28 cellular contexts compared by ENCODE assay signal in the genomic region with DNA sequence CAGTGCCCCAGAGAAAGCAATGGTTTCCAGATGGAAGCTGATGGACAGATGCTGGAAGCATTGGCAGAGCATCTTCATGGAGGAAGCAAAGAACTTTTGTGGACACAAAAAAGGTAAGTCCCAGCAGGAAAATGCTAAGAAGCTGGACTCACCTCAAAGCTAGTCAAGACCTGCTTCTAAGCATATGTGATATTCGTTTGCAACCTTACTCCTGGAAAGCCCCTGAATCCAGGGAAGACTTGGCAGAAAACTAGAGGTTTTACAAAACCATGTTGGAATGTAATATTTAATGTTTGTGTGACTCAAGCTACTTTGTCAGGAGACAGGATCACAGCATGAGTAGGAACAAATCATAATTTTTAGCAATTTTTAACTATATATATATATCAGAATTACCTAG.
"Had no signal": no experiment of that assay in that cellular context is flagged by ENCODE, and none has a peak within 500 bp of the region (broad histone marks: within the 10 kb centered on the region; RNA-seq: fewer than 3 reads in every experiment).

No MANE protein-coding gene starts in this region.

- H3K27ac ChIP-seq: ascending aorta, Peyer's patch, SJCRH30, SK-N-MC, WERI-Rb-1 had no signal

- ATAC-seq: activated CD8-positive, alpha-beta memory T cell treated with anti-CD3 and anti-CD28 coated beads, Interleukin-2, amount 10 ng/mL, durations not matched to agents 7 days and 5 days; activated T-cell treated with anti-CD3 and anti-CD28 coated beads, Interleukin-2, amount 50 U/mL, for 72 hours; activated T-helper 17 cell treated with anti-CD3 and anti-CD28 coated beads, Interleukin-2, amount 50 U/mL, for 72 hours; PC-3 had no signal

- H3K9me3 ChIP-seq: ascending aorta, Peyer's patch, SJCRH30 had no signal

- H3K36me3 ChIP-seq: ascending aorta, Peyer's patch, SJCRH30, WERI-Rb-1 had no signal

- H3K4me3 ChIP-seq: ascending aorta, Peyer's patch, SJCRH30, SK-N-MC had no signal

- H3K4me1 ChIP-seq: ascending aorta, Peyer's patch, SJCRH30 had no signal

- DNase-seq: activated CD4-positive, alpha-beta memory T cell treated with anti-CD3 and anti-CD28 coated beads, Interleukin-2, amount 10 ng/mL, durations not matched to agents 7 days and 5 days; activated CD4-positive, alpha-beta T cell treated with anti-CD3 and anti-CD28 coated beads for 1 hour; activated CD4-positive, alpha-beta T cell treated with anti-CD3 and anti-CD28 coated beads for 48 hours; activated CD4-positive, CD25-positive, alpha-beta regulatory T cell; activated CD8-positive, alpha-beta memory T cell treated with anti-CD3 and anti-CD28 coated beads for 24 hours; activated CD8-positive, alpha-beta memory T cell treated with anti-CD3 and anti-CD28 coated beads, Interleukin-2, amount 10 ng/mL, durations not matched to agents 7 days and 5 days; activated CD8-positive, alpha-beta memory T cell treated with anti-CD3 and anti-CD28 coated beads, Interleukin-2, amount 50 U/mL, for 48 hours; activated effector memory CD4-positive, alpha-beta T cell treated with anti-CD3 and anti-CD28 coated beads, Interleukin-2, amount 50 U/mL, for 16 hours; activated naive CD4-positive, alpha-beta T cell; activated naive CD4-positive, alpha-beta T cell treated with anti-CD3 and anti-CD28 coated beads, Interleukin-2, amount 50 U/mL, for 16 hours; activated naive CD8-positive, alpha-beta T cell treated with anti-CD3 and anti-CD28 coated beads for 36 hours; activated T-cell treated with anti-CD3 and anti-CD28 coated beads, Interleukin-2, amount 50 U/mL, for 72 hours; amniotic stem cell; Kasumi-1; KBM-7; NCI-H1436; NCI-H1694; NCI-H1930; NCI-H2081 treated with DMSO at 0.1 percent for 48 hours; NCI-H345; PC-3; Peyer's patch; T1000; WERI-Rb-1 had no signal

- H3K27me3 ChIP-seq: ascending aorta, Peyer's patch, SJCRH30 had no signal
